12 cellular contexts compared by ENCODE assay signal in the genomic region with DNA sequence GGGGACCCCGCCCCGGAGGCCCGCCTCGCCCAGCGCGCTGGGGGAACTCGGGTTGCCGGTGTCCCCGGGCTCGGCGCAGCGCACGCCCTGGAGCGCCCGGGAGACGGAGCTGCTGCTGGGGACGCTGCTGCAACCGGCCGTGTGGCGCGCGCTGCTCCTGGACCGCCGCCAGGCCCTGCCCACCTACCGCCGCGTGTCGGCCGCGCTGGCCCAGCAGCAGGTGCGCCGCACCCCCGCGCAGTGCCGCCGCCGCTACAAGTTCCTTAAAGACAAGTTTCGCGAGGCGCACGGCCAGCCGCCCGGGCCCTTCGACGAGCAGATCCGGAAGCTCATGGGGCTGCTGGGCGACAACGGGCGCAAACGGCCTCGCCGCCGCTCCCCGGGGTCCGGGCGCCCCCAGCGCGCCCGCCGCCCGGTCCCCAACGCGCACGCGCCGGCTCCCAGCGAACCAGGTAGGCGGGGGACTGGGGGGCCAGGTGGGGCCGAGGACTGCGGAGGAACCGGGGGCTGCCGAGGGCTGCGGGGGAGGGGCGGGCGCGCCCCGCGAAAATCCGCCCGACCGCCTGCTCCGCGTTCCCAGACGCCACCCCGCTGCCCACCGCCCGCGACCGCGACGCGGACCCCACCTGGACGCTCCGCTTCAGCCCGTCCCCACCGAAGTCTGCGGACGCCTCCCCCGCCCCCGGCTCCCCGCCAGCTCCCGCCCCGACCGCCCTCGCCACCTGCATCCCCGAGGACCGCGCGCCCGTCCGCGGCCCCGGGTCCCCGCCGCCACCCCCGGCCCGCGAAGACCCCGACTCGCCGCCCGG. TPM values are rescaled to one million over a fixed set of nuclear protein-coding genes. Genes with fewer than 3 reads are reported as not detected.
A peak's percentile ranks its signal among the peaks of the same experiment; 100 is the strongest.
DNase-seq lines count a peak whose midpoint lies in the region; ATAC-seq, FAIRE-seq and TF ChIP-seq lines count a peak whose summit lies in the region.
"Had no signal": no experiment of that assay in that cellular context is flagged by ENCODE, and none has a peak within 500 bp of the region (broad histone marks: within the 10 kb centered on the region; RNA-seq: fewer than 3 reads in every experiment).

No MANE protein-coding gene starts in this region.

- DNase-seq in activated T-cell treated with anti-CD3 and anti-CD28 coated beads for 48 hours (ENCODE audit: low read depth) (peak; percentile 20), activated T-cell treated with anti-CD3 and anti-CD28 coated beads for 4 hours (no peak), NCI-H1105 (lab: John Stamatoyannopoulos, UW) (peak; percentile 25), endothelial cell of umbilical vein (ENCODE audit: low read depth, low spot score) (no peak), spleen (peak; percentile 89), HFFc6 (no peak), cerebellar nuclear complex (lab: John Stamatoyannopoulos, UW) (no peak)
- DNase-seq: activated CD4-positive, CD25-positive, alpha-beta regulatory T cell treated with anti-CD3 and anti-CD28 coated beads, Interleukin-2, amount 50 U/mL, for 72 hours; amniotic stem cell had no signal

- no peak overlapping the region for H3K4me3 Mint-ChIP-seq in HFFc6

- H3K4me2 ChIP-seq in endothelial cell of umbilical vein (ENCODE audit: insufficient read depth, low read length) = no peak overlapping the region

- H3K27ac Mint-ChIP-seq in HFFc6 = no peak overlapping the region

- ATAC-seq in HG02885 (IDR thresholded peaks at IDR 0.05; ENCODE audit: poor library complexity, unreplicated experiment) = no peak

- H3K27me3 Mint-ChIP-seq in HFFc6 (ENCODE audit: insufficient read depth) = peaks cover 39% of the 10 kb centered on the region

- no peak for FAIRE-seq in endothelial cell of umbilical vein (lab: Jason Lieb, UNC)

- H3K4me1 ChIP-seq in endothelial cell of umbilical vein (ENCODE audit: control insufficient read depth, extremely low read depth, insufficient read depth, low read length) = no peaks in the 10 kb centered on the region
- H3K4me1 ChIP-seq in spleen = peaks cover 6 to 42% (median 28%) of the 10 kb centered on the region in 6 donors

- H3K4me3 ChIP-seq in endothelial cell of umbilical vein (replicated peaks in 1 of 3; ENCODE audit: insufficient read depth in 1 of 3, low read depth in 1 of 3, low read length in 3 of 3) = no peak overlapping the region
- H3K4me3 ChIP-seq in spleen = peak overlapping the region in 6 of 8 donors; percentile 10 to 65 (median 32)

- H3K79me2 ChIP-seq in endothelial cell of umbilical vein (ENCODE audit: control insufficient read depth, insufficient read depth, low read length) = no peaks in the 10 kb centered on the region

- H3K4me1 Mint-ChIP-seq in HFFc6 (ENCODE audit: low read depth) = no peaks in the 10 kb centered on the region

- H3K9me3 ChIP-seq in endothelial cell of umbilical vein (replicated peaks; ENCODE audit: control insufficient read depth, insufficient read depth, low read length) (no peaks in the 10 kb centered on the region), spleen (no peaks in the 10 kb centered on the region)

- no peaks in the 10 kb centered on the region for H3K36me3 ChIP-seq in endothelial cell of umbilical vein (ENCODE audit: control insufficient read depth in 2 of 2, extremely low read depth in 1 of 2, insufficient read depth in 2 of 2, low read length in 2 of 2)
- H3K36me3 ChIP-seq in spleen = no peaks in the 10 kb centered on the region

- H3K9me1 ChIP-seq in endothelial cell of umbilical vein (replicated peaks; ENCODE audit: control insufficient read depth, extremely low read depth, insufficient read depth, low read length) = no peaks in the 10 kb centered on the region

- H3K27me3 ChIP-seq in endothelial cell of umbilical vein (ENCODE audit: control insufficient read depth in 2 of 2, insufficient read depth in 2 of 2, low read length in 2 of 2) (peaks cover 28 to 39% of the 10 kb centered on the region in 2 experiments), spleen (replicated peaks in 1 of 7) (peaks cover 0 to 100% (median 66%) of the 10 kb centered on the region in 7 donors)

- intact Hi-C loops in endothelial cell of umbilical vein (cut with micrococcal nuclease) (no loop called here), spleen (cut with DNase I; ENCODE audit: low total_unique reads) (no loop called here)

- dilution Hi-C loops in endothelial cell of umbilical vein (cut with MboI; ENCODE audit: extremely low pct_ligation_motif_present, low sequenced_read_pairs) = no loop called here

- BruUV-seq in endothelial cell of umbilical vein (replicated peaks; lab: Mats Ljungman, UMichigan) = no TSS peak

- POLR2A ChIA-PET in endothelial cell of umbilical vein (lab: Charles Lee) = no interaction called here

- H4K20me1 ChIP-seq in endothelial cell of umbilical vein (replicated peaks; ENCODE audit: control insufficient read depth, extremely low read depth, insufficient read depth, low read length) = no peaks in the 10 kb centered on the region

- H3K9ac ChIP-seq in endothelial cell of umbilical vein (replicated peaks; ENCODE audit: extremely low read depth, insufficient read depth, low read length) = no peak overlapping the region

- H2AFZ ChIP-seq in endothelial cell of umbilical vein (ENCODE audit: low read depth, low read length) = no peak overlapping the region

- no peaks in the 10 kb centered on the region for H3K36me3 Mint-ChIP-seq in HFFc6 (ENCODE audit: low read depth)

- TF ChIP-seq POLR2A in endothelial cell of umbilical vein (IDR thresholded peaks at IDR 0.05; ENCODE audit: low read depth, low read length) = no peak
- TF ChIP-seq POLR2A in spleen (IDR thresholded peaks at IDR 0.05) = no peak

- TF ChIP-seq CTCF in endothelial cell of umbilical vein (IDR thresholded peaks at IDR 0.05; ENCODE audit: extremely low read depth in 1 of 2, insufficient read depth in 1 of 2, low read depth in 1 of 2, low read length in 2 of 2) = no peak
- TF ChIP-seq CTCF in spleen (IDR thresholded peaks at IDR 0.05 in 8 of 11, conservative IDR thresholded peaks at IDR 0.05 in 3 of 11) = no peak
- no peak for TF ChIP-seq CTCF in HFFc6 (IDR thresholded peaks at IDR 0.05)

- no peaks in the 10 kb centered on the region for H3K9me3 Mint-ChIP-seq in HFFc6

- CTCF ChIA-PET in endothelial cell of umbilical vein (lab: Charles Lee) = no interaction called here

- WGBS in spleen, 5 donors = 1 to 7% (median 4%) methylated on average over 13 to 122 of the region's 122 CpGs

- H3K27ac ChIP-seq in endothelial cell of umbilical vein (ENCODE audit: insufficient read depth, low read depth, low read length) (no peak overlapping the region), spleen (no peak overlapping the region)

TF ChIP-seq in endothelial cell of umbilical vein, 7 proteins besides CTCF, POLR2A, EP300 and RAD21:
- TF ChIP-seq EZH2 (IDR thresholded peaks at IDR 0.05; ENCODE audit: borderline replicate concordance, low read depth, low read length, severe bottlenecking) (peak; percentile 29), FOS (IDR thresholded peaks at IDR 0.05; ENCODE audit: borderline replicate concordance, insufficient read depth, low read length) (no peak)

RNA-seq across cellular contexts. Expression of gene UTF1, which starts 0.6 kb away (rescaled TPM):
- total RNA-seq in endothelial cell of umbilical vein = not detected in 2 replicates
- polyA plus RNA-seq in endothelial cell of umbilical vein = not detected in 2 replicates
- polyA plus RNA-seq in endothelial cell of umbilical vein (2011; cell fraction: cytosol; rRNA removed) = not detected in 2 replicates
- not detected in 2 replicates for polyA plus RNA-seq in endothelial cell of umbilical vein (2011; cell fraction: nucleus; rRNA removed)
- polyA plus RNA-seq in endothelial cell of umbilical vein (2012) = not detected in 2 replicates
- polyA minus RNA-seq in endothelial cell of umbilical vein = not detected in 2 replicates
- not detected for polyA minus RNA-seq in endothelial cell of umbilical vein (2011; cell fraction: cytosol; rRNA and poly(A)+ RNA removed)
- polyA minus RNA-seq in endothelial cell of umbilical vein (2011; cell fraction: nucleus; rRNA and poly(A)+ RNA removed) = not detected in 2 replicates
- under 1 TPM in 3 of 7 donors, not detected in 4; 0.41 to 0.54 (median 0.43) TPM for total RNA-seq in spleen
- polyA plus RNA-seq in spleen = under 1 TPM; 0.10 to 0.23 (median 0.13) TPM
- total RNA-seq in HFFc6 (2021; fragmentation: NEBNext Ultra II Directional; extraction: Animal tissue kit (Norgen Biotek cat#: 25700)) = not detected
- total RNA-seq: kidney epithelial cell, renal cortical epithelial cell had no signal

RNA-seq across cellular contexts. Expression of gene VENTX, which starts 7.1 kb away (rescaled TPM):
- total RNA-seq in endothelial cell of umbilical vein (not detected in 2 replicates), spleen (10 to 100 TPM in 1 of 7 donors, 1 to 10 TPM in 6; 1.7 to 10.4 (median 3.4) TPM)
- polyA plus RNA-seq in endothelial cell of umbilical vein (not detected in 2 replicates), spleen (1 to 10 TPM in 2 of 3 donors, under 1 TPM in 1; 0.76 to 6.3 (median 2.9) TPM)
- polyA plus RNA-seq in endothelial cell of umbilical vein (2011; cell fraction: cytosol; rRNA removed) = not detected in 2 replicates
- not detected in 2 replicates for polyA plus RNA-seq in endothelial cell of umbilical vein (2011; cell fraction: nucleus; rRNA removed)
- polyA plus RNA-seq in endothelial cell of umbilical vein (2012) = not detected in 2 replicates
- polyA minus RNA-seq in endothelial cell of umbilical vein = not detected in 2 replicates
- polyA minus RNA-seq in endothelial cell of umbilical vein (2011; cell fraction: cytosol; rRNA and poly(A)+ RNA removed) = not detected
- not detected in 2 replicates for polyA minus RNA-seq in endothelial cell of umbilical vein (2011; cell fraction: nucleus; rRNA and poly(A)+ RNA removed)
- total RNA-seq in HFFc6 (2021; fragmentation: NEBNext Ultra II Directional; extraction: Animal tissue kit (Norgen Biotek cat#: 25700)) = not detected
- total RNA-seq: kidney epithelial cell, renal cortical epithelial cell had no signal

RNA-seq across cellular contexts. Expression of gene ADAM8, which starts 46.1 kb away (rescaled TPM):
- total RNA-seq in endothelial cell of umbilical vein = 0.55 and 1.5 TPM in 2 replicates
- polyA plus RNA-seq in endothelial cell of umbilical vein = 0.49 and 0.51 TPM in 2 replicates
- polyA plus RNA-seq in endothelial cell of umbilical vein (2011; cell fraction: cytosol; rRNA removed) = 0.08 TPM in 2 replicates
- 2.2 and 2.3 TPM in 2 replicates for polyA plus RNA-seq in endothelial cell of umbilical vein (2011; cell fraction: nucleus; rRNA removed)
- polyA plus RNA-seq in endothelial cell of umbilical vein (2012) = 0.25 and 0.72 TPM in 2 replicates
- polyA minus RNA-seq in endothelial cell of umbilical vein = 0.10 and 0.47 TPM in 2 replicates
- polyA minus RNA-seq in endothelial cell of umbilical vein (2011; cell fraction: cytosol; rRNA and poly(A)+ RNA removed) = 2.8 TPM
- polyA minus RNA-seq in endothelial cell of umbilical vein (2011; cell fraction: nucleus; rRNA and poly(A)+ RNA removed) = 0.82 and 2.5 TPM in 2 replicates
- 100 to 1,000 TPM in 3 of 7 donors, 10 to 100 TPM in 4; 43.3 to 177 (median 99.1) TPM for total RNA-seq in spleen
- polyA plus RNA-seq in spleen = 10 to 100 TPM; 10.1 to 27.2 (median 20.4) TPM
- total RNA-seq in HFFc6 (2021; fragmentation: NEBNext Ultra II Directional; extraction: Animal tissue kit (Norgen Biotek cat#: 25700)) = 1 to 10 TPM in 5 of 6 experiments, under 1 TPM in 1; 0.99 to 2.9 (median 1.2) TPM

Comparison
In these comparisons a context has a peak if more than half of its experiments do, and no peak if none do; other contexts are left out.
1. DNase-seq: peak in activated T-cell treated with anti-CD3 and anti-CD28 coated beads for 48 hours (single experiment), NCI-H1105 (single experiment) and spleen (single experiment); none in activated T-cell treated with anti-CD3 and anti-CD28 coated beads for 4 hours (single experiment), endothelial cell of umbilical vein (single experiment), HFFc6 (single experiment) and cerebellar nuclear complex (0 of 2).
2. H3K4me3 ChIP-seq: peak in spleen (6 of 8); none in endothelial cell of umbilical vein (0 of 3).
3. RNA of gene ADAM8, which starts 46.1 kb away (total RNA-seq): 43.3 to 177 TPM in spleen; 0.99 to 2.9 TPM in HFFc6 and 0.55 to 1.5 TPM in endothelial cell of umbilical vein; every median in the first group is over 10 times any median in the second.